23 cellular contexts compared by ENCODE assay signal in genomic region chr6:119603501-119603900, GRCh38.
"Had no signal": no experiment of that assay in that cellular context is flagged by ENCODE, and none has a peak within 500 bp of the region (broad histone marks: within the 10 kb centered on the region; RNA-seq: fewer than 3 reads in every experiment).

No MANE protein-coding gene starts in this region.

- H3K27me3 ChIP-seq: esophagus muscularis mucosa, gastroesophageal sphincter, right lobe of liver, testis, tibial nerve, upper lobe of right lung, vagina had no signal

- ATAC-seq: gastroesophageal sphincter; left cardiac atrium; lower lobe of right lung; natural killer cell treated with Interleukin-12 subunit alpha and Interleukin-12 subunit beta and Interleukin-15 and Interleukin-18, amount 100 ng/mL, for 72 hours; psoas muscle; right lobe of liver; stimulated activated memory B cell treated with anti-CD40 and anti-IgM and Interleukin-4, amounts not matched to agents 10 μg/mL and 1 μg/mL and 100 μg/mL, for 72 hours; stimulated activated naive CD8-positive, alpha-beta T cell treated with anti-CD3 and anti-CD28 coated beads, Interleukin-15, amount 100 ng/mL, for 72 hours; upper lobe of right lung had no signal

- H3K27ac ChIP-seq: epithelial cell of prostate, esophagus muscularis mucosa, left ventricle myocardium inferior, lower lobe of right lung, psoas muscle, right lobe of liver, testis, tibial nerve, upper lobe of right lung, vagina had no signal

- DNase-seq: effector memory CD4-positive, alpha-beta T cell; islet precursor cell; left cardiac atrium; left ventricle myocardium inferior; lower lobe of right lung; mesenchymal stem cell; midbrain; psoas muscle; retina; right lobe of liver; stimulated activated CD4-positive, alpha-beta T cell treated with anti-CD3 and anti-CD28 coated beads, Interleukin-15, amount 100 ng/mL, for 24 hours; stimulated activated CD4-positive, alpha-beta T cell treated with anti-CD3 and anti-CD28 coated beads, Interleukin-1b, Interleukin-23, amount 100 ng/mL, for 48 hours; stimulated activated CD4-positive, alpha-beta T cell treated with anti-CD3 and anti-CD28 coated beads, Interleukin-4, amount 100 ng/mL, for 24 hours; stimulated activated naive CD8-positive, alpha-beta T cell treated with anti-CD3 and anti-CD28 coated beads, Interleukin-15, amount 100 ng/mL, for 72 hours; testis; upper lobe of right lung had no signal

- H3K9me3 ChIP-seq: esophagus muscularis mucosa, gastroesophageal sphincter, left ventricle myocardium inferior, lower lobe of right lung, psoas muscle, right lobe of liver, testis, tibial nerve, upper lobe of right lung, vagina had no signal

- H3K4me3 ChIP-seq: esophagus muscularis mucosa, gastroesophageal sphincter, left ventricle myocardium inferior, lower lobe of right lung, psoas muscle, right lobe of liver, testis, tibial nerve, upper lobe of right lung, vagina had no signal

- H3K36me3 Mint-ChIP-seq: natural killer cell treated with Interleukin-12 subunit alpha and Interleukin-12 subunit beta and Interleukin-15 and Interleukin-18, amount 100 ng/mL, for 72 hours; stimulated activated memory B cell treated with anti-CD40 and anti-IgM and Interleukin-4, amounts not matched to agents 10 μg/mL and 1 μg/mL and 100 μg/mL, for 72 hours had no signal

- H3K4me1 ChIP-seq: gastroesophageal sphincter, left ventricle myocardium inferior, lower lobe of right lung, psoas muscle, right lobe of liver, testis, tibial nerve, upper lobe of right lung, vagina had no signal

- H3K36me3 ChIP-seq: esophagus muscularis mucosa, gastroesophageal sphincter, left ventricle myocardium inferior, lower lobe of right lung, right lobe of liver, tibial nerve, upper lobe of right lung, vagina had no signal

- H3K9me3 Mint-ChIP-seq: natural killer cell treated with Interleukin-12 subunit alpha and Interleukin-12 subunit beta and Interleukin-15 and Interleukin-18, amount 100 ng/mL, for 72 hours; stimulated activated memory B cell treated with anti-CD40 and anti-IgM and Interleukin-4, amounts not matched to agents 10 μg/mL and 1 μg/mL and 100 μg/mL, for 72 hours; stimulated activated naive CD8-positive, alpha-beta T cell treated with anti-CD3 and anti-CD28 coated beads, Interleukin-15, amount 100 ng/mL, for 72 hours had no signal

- H3K27ac Mint-ChIP-seq: natural killer cell treated with Interleukin-12 subunit alpha and Interleukin-12 subunit beta and Interleukin-15 and Interleukin-18, amount 100 ng/mL, for 72 hours; stimulated activated memory B cell treated with anti-CD40 and anti-IgM and Interleukin-4, amounts not matched to agents 10 μg/mL and 1 μg/mL and 100 μg/mL, for 72 hours; stimulated activated naive CD8-positive, alpha-beta T cell treated with anti-CD3 and anti-CD28 coated beads, Interleukin-15, amount 100 ng/mL, for 72 hours had no signal

- H3K4me1 Mint-ChIP-seq: stimulated activated memory B cell treated with anti-CD40 and anti-IgM and Interleukin-4, amounts not matched to agents 10 μg/mL and 1 μg/mL and 100 μg/mL, for 72 hours; stimulated activated naive CD8-positive, alpha-beta T cell treated with anti-CD3 and anti-CD28 coated beads, Interleukin-15, amount 100 ng/mL, for 72 hours had no signal

- H3K27me3 Mint-ChIP-seq: natural killer cell treated with Interleukin-12 subunit alpha and Interleukin-12 subunit beta and Interleukin-15 and Interleukin-18, amount 100 ng/mL, for 72 hours; stimulated activated memory B cell treated with anti-CD40 and anti-IgM and Interleukin-4, amounts not matched to agents 10 μg/mL and 1 μg/mL and 100 μg/mL, for 72 hours; stimulated activated naive CD8-positive, alpha-beta T cell treated with anti-CD3 and anti-CD28 coated beads, Interleukin-15, amount 100 ng/mL, for 72 hours had no signal

- H3K4me3 Mint-ChIP-seq: natural killer cell treated with Interleukin-12 subunit alpha and Interleukin-12 subunit beta and Interleukin-15 and Interleukin-18, amount 100 ng/mL, for 72 hours; stimulated activated memory B cell treated with anti-CD40 and anti-IgM and Interleukin-4, amounts not matched to agents 10 μg/mL and 1 μg/mL and 100 μg/mL, for 72 hours; stimulated activated naive CD8-positive, alpha-beta T cell treated with anti-CD3 and anti-CD28 coated beads, Interleukin-15, amount 100 ng/mL, for 72 hours had no signal
